ENCODE assay signal across 10 cellular contexts in the genomic region with DNA sequence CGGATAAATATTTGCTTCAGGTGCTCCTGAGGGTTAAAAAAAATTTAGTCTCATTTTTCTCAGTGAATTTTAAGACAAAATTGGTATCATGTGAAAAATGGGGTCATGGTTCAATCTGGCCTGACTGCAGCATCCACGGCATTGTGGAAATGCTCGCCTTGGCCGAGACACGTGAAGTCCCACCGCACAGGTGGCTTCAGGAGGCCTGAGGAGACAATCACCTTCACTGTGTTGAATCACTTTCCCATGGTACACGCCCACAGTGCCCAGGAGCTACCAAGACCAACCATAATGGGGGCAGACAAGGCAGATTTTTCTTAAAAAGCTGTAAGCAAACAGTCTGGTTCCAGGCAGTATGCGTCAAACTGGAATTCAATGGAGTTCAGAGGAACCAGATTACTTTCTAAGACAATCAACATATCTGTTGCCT. TPM values are rescaled to one million over a fixed set of nuclear protein-coding genes. Genes with fewer than 3 reads are reported as not detected.
DNase-seq lines count a peak whose midpoint lies in the region; ATAC-seq and TF ChIP-seq lines count a peak whose summit lies in the region.
"Had no signal": no experiment of that assay in that cellular context is flagged by ENCODE, and none has a peak within 500 bp of the region (broad histone marks: within the 10 kb centered on the region; RNA-seq: fewer than 3 reads in every experiment).

No MANE protein-coding gene starts in this region.

- no peaks in the 10 kb centered on the region for H3K9me3 ChIP-seq in CD8-positive, alpha-beta T cell (ENCODE audit: low read length)
- no peaks in the 10 kb centered on the region for H3K9me3 ChIP-seq in PC-9 (ENCODE audit: insufficient read depth, low read depth)
- H3K9me3 ChIP-seq in right atrium auricular region, result no peaks in the 10 kb centered on the region
- no peaks in the 10 kb centered on the region for H3K9me3 ChIP-seq in skeletal muscle tissue (ENCODE audit: control insufficient read depth in 3 of 3, low read length in 3 of 3)

- H2AFZ ChIP-seq in PC-9, result no peak overlapping the region

- H3K79me2 ChIP-seq in PC-9 (ENCODE audit: low read depth), result no peaks in the 10 kb centered on the region

- peak overlapping the region; percentile 64 for H3K27ac Mint-ChIP-seq in CD8-positive, alpha-beta T cell
- H3K27ac Mint-ChIP-seq: T-helper 1 cell treated with Interleukin-12 subunit alpha and Interleukin-12 subunit beta and Interleukin-4 antibody, amounts not matched to agents 30 μg/mL and 1 μg/mL, for 36 hours had no signal

- no peaks in the 10 kb centered on the region for H3K9me3 Mint-ChIP-seq in CD8-positive, alpha-beta T cell
- H3K9me3 Mint-ChIP-seq: neural crest cell; T-helper 1 cell treated with Interleukin-12 subunit alpha and Interleukin-12 subunit beta and Interleukin-4 antibody, amounts not matched to agents 30 μg/mL and 1 μg/mL, for 36 hours had no signal

- no peaks in the 10 kb centered on the region for H3K27me3 ChIP-seq in CD8-positive, alpha-beta T cell (ENCODE audit: insufficient read depth, low read length)
- H3K27me3 ChIP-seq in PC-9 (ENCODE audit: insufficient read depth, low read depth), result no peaks in the 10 kb centered on the region
- no peaks in the 10 kb centered on the region for H3K27me3 ChIP-seq in right atrium auricular region
- H3K27me3 ChIP-seq in skeletal muscle tissue (ENCODE audit: control insufficient read depth in 3 of 3, insufficient read depth in 3 of 3, low read length in 3 of 3), result no peaks in the 10 kb centered on the region

- H3K27ac ChIP-seq in CD8-positive, alpha-beta T cell (ENCODE audit: low read depth, low read length), result no peak overlapping the region
- H3K27ac ChIP-seq in PC-9, result peak overlapping the region; percentile 50
- peak overlapping the region; percentile 81 to 85 for H3K27ac ChIP-seq in right atrium auricular region
- peak overlapping the region; percentile 66 for H3K27ac ChIP-seq in skeletal muscle tissue (ENCODE audit: low read depth, low read length)

- peaks cover 48% of the 10 kb centered on the region for H3K36me3 Mint-ChIP-seq in CD8-positive, alpha-beta T cell

- H3K36me3 ChIP-seq in CD8-positive, alpha-beta T cell (ENCODE audit: insufficient read depth, low read length), result peaks cover 13% of the 10 kb centered on the region
- H3K36me3 ChIP-seq in PC-9 (ENCODE audit: low read depth) (no peaks in the 10 kb centered on the region; the same call in 1 of the 2 replicates), right atrium auricular region (peaks cover 29% of the 10 kb centered on the region), skeletal muscle tissue (ENCODE audit: control insufficient read depth in 3 of 3, insufficient read depth in 3 of 3, low read length in 3 of 3) (peaks cover 20 to 32% (median 26%) of the 10 kb centered on the region in 3 donors)

- H3K9ac ChIP-seq in skeletal muscle tissue (ENCODE audit: low read depth in 1 of 3, low read length in 3 of 3), result peak overlapping the region; percentile 15 to 60 (median 18)

- intact Hi-C loops in CD8-positive, alpha-beta T cell (cut with DNase I, micrococcal nuclease), result loop anchor here in 1 of 2 experiments (5.0 kb wide), 1 partner anchor 241 kb away; no protein-coding TSS in a partner anchor
- intact Hi-C loops in PC-9 (cut with micrococcal nuclease; ENCODE audit: unreplicated experiment), result loop anchor here (5.0 kb wide), 1 partner anchor 114 kb away; no protein-coding TSS in a partner anchor

- DNase-seq in CD8-positive, alpha-beta T cell, result no peak
- DNase-seq in PC-9 (no peak), right atrium auricular region (ENCODE audit: low spot score) (no peak), AG08395 (ENCODE audit: low spot score) (no peak), NCI-H1092 (lab: John Stamatoyannopoulos, UW) (no peak)
- DNase-seq in activated CD4-positive, alpha-beta T cell treated with anti-CD3 and anti-CD28 coated beads, Interleukin-2, amount 50 U/mL, for 48 hours, result no peak

- H3K4me2 ChIP-seq in PC-9, result no peak overlapping the region; the same call in 1 of the 2 replicates

- ATAC-seq in CD8-positive, alpha-beta T cell, result no peak
- no peak for ATAC-seq in HG02973 (IDR thresholded peaks at IDR 0.05; ENCODE audit: unreplicated experiment)

- H3K4me1 ChIP-seq in CD8-positive, alpha-beta T cell (ENCODE audit: insufficient read depth, low read length), result peaks cover 16% of the 10 kb centered on the region
- peaks cover 18% of the 10 kb centered on the region for H3K4me1 ChIP-seq in PC-9 (replicated peaks; ENCODE audit: insufficient read depth)
- peaks cover 0 to 62% of the 10 kb centered on the region in 2 donors for H3K4me1 ChIP-seq in right atrium auricular region
- peaks cover 30 to 45% (median 38%) of the 10 kb centered on the region in 3 donors for H3K4me1 ChIP-seq in skeletal muscle tissue (ENCODE audit: control insufficient read depth in 3 of 3, insufficient read depth in 3 of 3, low read length in 3 of 3)

- CTCF ChIA-PET in CD8-positive, alpha-beta T cell (lab: Charles Lee), result interaction anchor here (0.5 to 3.0 kb wide), 6 partner anchors 10 to 169 kb away, joined by 3 to 15 read pairs (median 6); a partner anchor contains a TSS
- CTCF ChIA-PET in PC-9 (lab: Charles Lee), result interaction anchor here (0.8 kb wide), 1 partner anchor 13 kb away, joined by 5 read pairs; no protein-coding TSS in a partner anchor

- POLR2A ChIA-PET in CD8-positive, alpha-beta T cell (lab: Charles Lee), result interaction anchor here (0.7 to 2.2 kb wide), 2 partner anchors 10 to 11 kb away, joined by 3 to 5 read pairs; a partner anchor contains a TSS
- POLR2A ChIA-PET in PC-9 (lab: Charles Lee; ENCODE audit: unreplicated experiment), result interaction anchor here (0.5 kb wide), 1 partner anchor 18 kb away, joined by 6 read pairs; no protein-coding TSS in a partner anchor

- H3F3A ChIP-seq in PC-9 (ENCODE audit: insufficient read depth, low read depth), result peaks cover 8% of the 10 kb centered on the region; the same call in 1 of the 2 replicates

- no peak overlapping the region for H3K4me3 ChIP-seq in CD8-positive, alpha-beta T cell (ENCODE audit: low read depth, low read length)
- H3K4me3 ChIP-seq in PC-9 (no peak overlapping the region), right atrium auricular region (no peak overlapping the region), skeletal muscle tissue (ENCODE audit: low read length in 3 of 3) (peak overlapping the region in 1 of 3 donors; percentile 4)

- no peaks in the 10 kb centered on the region for H3K27me3 Mint-ChIP-seq in CD8-positive, alpha-beta T cell (ENCODE audit: low read depth)

- H3K4me3 Mint-ChIP-seq in CD8-positive, alpha-beta T cell, result no peak overlapping the region
- H3K4me3 Mint-ChIP-seq: neural crest cell; T-helper 1 cell treated with Interleukin-12 subunit alpha and Interleukin-12 subunit beta and Interleukin-4 antibody, amounts not matched to agents 30 μg/mL and 1 μg/mL, for 36 hours had no signal

- H3K9me2 ChIP-seq in PC-9 (ENCODE audit: insufficient read depth), result no peaks in the 10 kb centered on the region

- H4K20me1 ChIP-seq in PC-9 (ENCODE audit: insufficient read depth), result no peaks in the 10 kb centered on the region

- peaks cover 21% of the 10 kb centered on the region for H3K4me1 Mint-ChIP-seq in CD8-positive, alpha-beta T cell (ENCODE audit: low read depth)

- no TSS peak for BruUV-seq in PC-9 (replicated peaks; lab: Mats Ljungman, UMichigan)

- TF ChIP-seq CTCF in CD8-positive, alpha-beta T cell (IDR thresholded peaks at IDR 0.05), result no peak
- TF ChIP-seq CTCF in PC-9 (conservative IDR thresholded peaks at IDR 0.05) (no peak), right atrium auricular region (IDR thresholded peaks at IDR 0.05) (no peak)

RNA-seq across cellular contexts. Expression of a gene that starts 11.0 kb away (rescaled TPM):
- total RNA-seq in CD8-positive, alpha-beta T cell, result 1 to 10 TPM; 5.2 to 5.6 TPM
- 4.5 and 6.1 TPM in 2 replicates for total RNA-seq in PC-9 (2021)
- 1 to 10 TPM; 4.4 to 5.0 TPM for total RNA-seq in right atrium auricular region
- total RNA-seq in skeletal muscle tissue, result 3.1 TPM

RNA-seq across cellular contexts. Expression of a gene that starts 35.6 kb away (rescaled TPM):
- total RNA-seq in CD8-positive, alpha-beta T cell, result 1 to 10 TPM; 4.3 to 5.6 TPM
- 38.5 and 44.3 TPM in 2 replicates for total RNA-seq in PC-9 (2021)
- 1 to 10 TPM; 1.5 to 4.8 TPM for total RNA-seq in right atrium auricular region
- total RNA-seq in skeletal muscle tissue, result 0.52 TPM
